ENCODE assay signal across 8 cellular contexts in the genomic region with DNA sequence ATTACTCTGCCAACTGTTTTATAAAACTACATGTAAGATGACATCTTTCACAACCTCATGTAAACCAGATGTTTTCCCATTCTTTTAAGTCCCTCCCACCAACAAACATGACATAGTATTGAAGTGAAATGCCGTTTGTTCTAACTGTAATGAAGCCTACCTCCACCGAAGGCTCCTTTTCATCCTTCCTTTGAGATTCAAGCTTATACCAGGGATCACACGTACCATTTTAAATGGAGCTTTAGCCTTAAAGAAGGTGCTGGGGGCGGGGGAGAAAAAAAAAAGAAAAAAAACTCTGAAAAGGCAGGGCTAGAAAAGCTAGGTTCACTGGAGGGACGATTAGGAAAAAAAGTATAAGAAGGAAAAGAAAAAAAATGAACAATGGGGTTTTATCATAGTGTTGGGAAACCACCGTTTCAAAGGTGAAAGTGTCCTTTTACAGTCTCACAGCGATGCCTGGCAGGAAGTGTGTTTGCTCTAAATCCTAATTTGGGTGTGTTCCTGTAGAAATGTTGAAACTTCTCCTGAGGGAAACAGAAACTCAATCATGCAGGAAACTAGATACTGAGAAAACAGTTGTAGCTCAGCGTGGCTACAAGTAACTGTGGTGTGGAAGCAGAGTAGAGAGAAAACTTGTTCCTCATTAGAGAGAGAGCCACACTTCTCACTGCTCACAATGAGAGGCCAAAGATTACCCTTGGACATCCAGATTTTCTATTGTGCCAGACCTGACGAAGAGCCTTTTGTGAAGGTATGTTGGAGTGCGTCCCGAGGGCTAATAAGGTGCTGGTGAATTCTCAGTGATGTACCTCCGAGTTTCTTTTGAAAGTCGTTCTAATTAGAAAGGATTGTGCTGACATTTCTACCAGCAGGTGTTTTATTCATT. TPM values are rescaled to one million over a fixed set of nuclear protein-coding genes. Genes with fewer than 3 reads are reported as not detected.
DNase-seq lines count a peak whose midpoint lies in the region; ATAC-seq and TF ChIP-seq lines count a peak whose summit lies in the region.

No MANE protein-coding gene starts in this region.

- no peaks in the 10 kb centered on the region for H3K27me3 Mint-ChIP-seq in activated T-cell treated with anti-CD3 and anti-CD28 coated beads, Interleukin-2, amount 50 U/mL, for 72 hours (ENCODE audit: low read depth)

- H3K9ac ChIP-seq in rectal smooth muscle tissue (ENCODE audit: low read length) = peak overlapping the region; percentile 36

- peak overlapping the region; percentile 98 for H3K27ac ChIP-seq in foreskin keratinocyte
- H3K27ac ChIP-seq in rectal smooth muscle tissue (ENCODE audit: low read depth, low read length) = peak overlapping the region; percentile 41

- H3K4me1 ChIP-seq in foreskin keratinocyte = peaks cover 32% of the 10 kb centered on the region
- H3K4me1 ChIP-seq in rectal smooth muscle tissue (ENCODE audit: control insufficient read depth, insufficient read depth, low read length) = no peaks in the 10 kb centered on the region

- H3K4me3 Mint-ChIP-seq in activated T-cell treated with anti-CD3 and anti-CD28 coated beads, Interleukin-2, amount 50 U/mL, for 72 hours = peak overlapping the region; percentile 80 to 94

- H3K27me3 ChIP-seq in foreskin keratinocyte (no peaks in the 10 kb centered on the region), rectal smooth muscle tissue (ENCODE audit: control insufficient read depth, insufficient read depth, low read length) (no peaks in the 10 kb centered on the region)

- no peaks in the 10 kb centered on the region for H3K9me3 Mint-ChIP-seq in activated T-cell treated with anti-CD3 and anti-CD28 coated beads, Interleukin-2, amount 50 U/mL, for 72 hours

- peak; percentile 36 for TF ChIP-seq POLR2A in GM18526 (IDR thresholded peaks at IDR 0.05; ENCODE audit: extremely low read depth, insufficient read length)

- H3K4me3 ChIP-seq in rectal smooth muscle tissue (ENCODE audit: low read length) = peak overlapping the region; percentile 56

- ATAC-seq in HG02970 (IDR thresholded peaks at IDR 0.05; ENCODE audit: low FRiP score, unreplicated experiment) (peak; percentile 96), foreskin keratinocyte (peak; percentile 87)
- peak; percentile 92 to 94 for ATAC-seq in activated T-cell treated with anti-CD3 and anti-CD28 coated beads, Interleukin-2, amount 50 U/mL, for 72 hours (replicated peaks in 1 of 2)

- peaks cover 28 to 45% of the 10 kb centered on the region in 2 donors for H3K36me3 Mint-ChIP-seq in activated T-cell treated with anti-CD3 and anti-CD28 coated beads, Interleukin-2, amount 50 U/mL, for 72 hours (ENCODE audit: insufficient read depth in 2 of 2)

- peaks cover 6% of the 10 kb centered on the region for H3K36me3 ChIP-seq in rectal smooth muscle tissue (ENCODE audit: control insufficient read depth, insufficient read depth, low read length)

- no peak for TF ChIP-seq CTCF in foreskin keratinocyte (conservative IDR thresholded peaks at IDR 0.05)

- DNase-seq in AG08395 (ENCODE audit: low spot score) (peak; percentile 54), NCI-H2196 (lab: John Stamatoyannopoulos, UW; ENCODE audit: unreplicated experiment) (peak; percentile 82), foreskin keratinocyte (peak; percentile 80 to 84), HUDEP-2 (lab: John Stamatoyannopoulos, UW; ENCODE audit: unreplicated experiment in 76 of 76) (no peak)
- DNase-seq in activated T-cell treated with anti-CD3 and anti-CD28 coated beads, Interleukin-2, amount 50 U/mL, for 72 hours = peak; percentile 48 to 62

- H3K27ac Mint-ChIP-seq in activated T-cell treated with anti-CD3 and anti-CD28 coated beads, Interleukin-2, amount 50 U/mL, for 72 hours = peak overlapping the region; percentile 95

- H3K4me1 Mint-ChIP-seq in activated T-cell treated with anti-CD3 and anti-CD28 coated beads, Interleukin-2, amount 50 U/mL, for 72 hours (ENCODE audit: low read depth) = peaks cover 45% of the 10 kb centered on the region

RNA-seq across cellular contexts. Expression of a gene that starts 37.6 kb away (rescaled TPM):
- 10 to 100 TPM; 15.2 to 19.3 TPM for total RNA-seq in activated T-cell treated with anti-CD3 and anti-CD28 coated beads, Interleukin-2, amount 50 U/mL, for 72 hours
- 9.7 and 10.0 TPM in 2 replicates for total RNA-seq in foreskin keratinocyte
- polyA plus RNA-seq in foreskin keratinocyte = 4.5 and 5.5 TPM in 2 replicates

Comparison
In these comparisons a context has a peak if more than half of its experiments do, and no peak if none do; other contexts are left out.
1. DNase-seq: peak in AG08395 (single experiment), NCI-H2196 (single experiment), activated T-cell treated with anti-CD3 and anti-CD28 coated beads, Interleukin-2, amount 50 U/mL, for 72 hours (2 of 2) and foreskin keratinocyte (2 of 2); none in HUDEP-2 (0 of 76).
2. Peak in every context shown above with its lines, with median percentiles within 50 percentile points of each other: ATAC-seq.